Comparison of ENCODE assay signal across 9 cellular contexts in the genomic region with DNA sequence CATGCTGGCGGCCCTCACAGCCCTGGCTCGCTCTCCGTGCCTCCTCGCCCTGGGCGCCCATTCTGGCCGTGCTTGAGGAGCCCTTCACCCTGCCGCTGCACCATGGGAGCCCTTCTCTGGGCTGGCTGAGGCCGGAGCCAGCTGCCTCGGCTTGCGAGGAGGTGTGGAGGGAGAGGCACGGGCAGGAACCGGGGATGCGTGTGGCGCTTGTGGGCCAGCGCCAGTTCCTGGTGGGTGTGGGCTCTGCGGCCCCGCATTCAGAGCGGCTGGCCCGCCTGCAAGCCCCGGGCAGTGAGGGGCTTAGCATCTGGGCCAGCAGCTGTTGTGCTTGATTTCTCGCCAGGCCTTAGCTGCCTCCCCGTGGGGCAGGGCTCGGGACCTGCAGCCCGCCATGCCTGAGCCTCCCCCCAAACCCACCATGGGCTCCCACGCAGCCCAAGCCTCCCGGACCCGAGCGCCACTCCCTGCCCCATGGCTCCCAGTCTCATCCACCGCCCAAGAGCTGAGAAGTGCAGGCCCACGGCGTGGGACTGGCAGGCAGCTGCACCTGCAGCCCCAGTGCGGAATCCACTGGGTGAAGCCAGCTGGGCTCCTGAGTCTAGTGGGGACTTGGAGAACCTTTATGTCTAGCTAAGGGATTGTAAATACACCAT.
"Had no signal": no experiment of that assay in that cellular context is flagged by ENCODE, and none has a peak within 500 bp of the region (broad histone marks: within the 10 kb centered on the region; RNA-seq: fewer than 3 reads in every experiment).

No MANE protein-coding gene starts in this region.

- H3K9ac ChIP-seq: GM23248 had no signal

- H3K4me1 ChIP-seq: HAP-1 had no signal

- H3K4me3 Mint-ChIP-seq: HFFc6, IgD-negative memory B cell had no signal

- ATAC-seq: HCT116, HepG2 had no signal

- H3K4me1 Mint-ChIP-seq: IgD-negative memory B cell had no signal

- H3K36me3 ChIP-seq: HAP-1 had no signal

- FAIRE-seq: HepG2 had no signal

- H3K27ac ChIP-seq: GM23248, HL-60 had no signal

- DNase-seq: GM23248, GOT3, H7, HFFc6 had no signal

- H3K27ac Mint-ChIP-seq: HFFc6, IgD-negative memory B cell had no signal

- H3K4me3 ChIP-seq: GM23248, HAP-1 had no signal

- H3K27me3 Mint-ChIP-seq: IgD-negative memory B cell had no signal

- H3K36me3 Mint-ChIP-seq: IgD-negative memory B cell had no signal

- H3K9me3 ChIP-seq: HAP-1 had no signal
